In the genomic region with DNA sequence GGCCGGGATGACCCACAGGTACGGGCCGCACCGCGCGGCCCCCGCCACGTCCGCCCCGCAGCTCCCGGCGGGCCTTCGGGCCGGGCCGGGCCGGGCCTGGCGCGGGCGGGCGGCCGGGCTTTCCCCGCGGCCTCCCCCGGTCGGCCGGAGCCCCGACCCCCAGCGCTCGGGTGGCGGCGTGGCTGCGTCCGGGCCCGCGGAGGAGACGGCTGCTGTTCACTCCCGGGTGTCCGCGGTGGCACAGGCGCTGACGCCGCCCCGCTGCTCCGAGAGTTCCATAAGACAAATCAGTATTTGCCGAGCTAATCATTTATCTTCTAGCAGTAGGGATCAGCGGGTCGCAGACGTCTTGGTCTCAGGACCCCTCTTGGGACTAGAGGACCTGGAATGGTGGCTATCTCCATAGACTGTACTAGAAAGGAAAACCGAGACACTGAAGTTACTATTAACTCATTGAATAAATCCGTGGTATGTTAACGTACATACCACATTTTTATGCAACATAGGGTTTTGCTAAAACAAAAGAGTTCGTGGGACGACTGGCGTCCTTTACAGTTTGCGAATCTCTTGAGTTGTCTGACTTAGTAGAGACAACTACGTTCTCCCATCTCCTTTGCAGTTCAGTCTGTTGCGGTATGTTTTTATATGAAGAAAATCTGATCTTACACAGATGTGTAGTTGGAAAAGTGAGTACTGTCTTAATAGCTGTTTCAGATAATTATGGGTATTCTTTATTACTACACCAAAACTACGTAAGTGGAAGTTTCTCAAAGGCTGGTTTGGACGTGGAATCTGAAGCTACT, we compare ENCODE assay signal across 8 cellular contexts. TPM values are rescaled to one million over a fixed set of nuclear protein-coding genes. Genes with fewer than 3 reads are reported as not detected.
DNase-seq lines count a peak whose midpoint lies in the region; ATAC-seq and TF ChIP-seq lines count a peak whose summit lies in the region.

No MANE protein-coding gene starts in this region.

- peaks cover 10% of the 10 kb centered on the region for H3K4me1 ChIP-seq in upper lobe of right lung

- H3K27me3 ChIP-seq in AG04450 (ENCODE audit: control insufficient read depth, insufficient read depth, low read length) (no peaks in the 10 kb centered on the region), upper lobe of right lung (no peaks in the 10 kb centered on the region)

- peaks cover 8% of the 10 kb centered on the region for H3K36me3 Mint-ChIP-seq in activated T-helper 2 cell treated with anti-CD3 and anti-CD28 coated beads, Interferon-gamma antibody, Interleukin-2, Interleukin-4, amounts not matched to agents 10 μg/mL and 5 μg/mL and 100 μg/mL, durations not matched to agents 14 hours and 24 hours and 36 hours (ENCODE audit: low read depth)

- no peak for DNase-seq in AG04450 (ENCODE audit: low read depth, low spot score)
- peak; percentile 57 for DNase-seq in NOMO-1 treated with DMSO at 0.1 percent for 48 hours (lab: John Stamatoyannopoulos, UW; ENCODE audit: unreplicated experiment)
- peak; percentile 39 for DNase-seq in activated T-helper 2 cell treated with anti-CD3 and anti-CD28 coated beads, Interferon-gamma antibody, Interleukin-2, Interleukin-4, amounts not matched to agents 10 μg/mL and 5 μg/mL and 100 μg/mL, durations not matched to agents 14 hours and 24 hours and 36 hours (ENCODE audit: low spot score)
- peak; percentile 64 for DNase-seq in germinal center (ENCODE audit: low spot score)
- DNase-seq in nucleus accumbens (lab: John Stamatoyannopoulos, UW): peak in 32 of 56 donors; percentile 8 to 68 (median 38)
- DNase-seq in upper lobe of right lung: no peak

- H3K9me3 Mint-ChIP-seq in activated T-helper 2 cell treated with anti-CD3 and anti-CD28 coated beads, Interferon-gamma antibody, Interleukin-2, Interleukin-4, amounts not matched to agents 10 μg/mL and 5 μg/mL and 100 μg/mL, durations not matched to agents 14 hours and 24 hours and 36 hours: no peaks in the 10 kb centered on the region

- no peaks in the 10 kb centered on the region for H3K36me3 ChIP-seq in upper lobe of right lung

- POLR2A ChIA-PET in AG04450 (lab: Yijun Ruan, JAX): interaction anchor here (0.6 to 3.3 kb wide), 10 partner anchors 15 to 318 kb away, joined by 3 to 13 read pairs (median 4); no protein-coding TSS in a partner anchor

- H3K4me1 Mint-ChIP-seq in activated T-helper 2 cell treated with anti-CD3 and anti-CD28 coated beads, Interferon-gamma antibody, Interleukin-2, Interleukin-4, amounts not matched to agents 10 μg/mL and 5 μg/mL and 100 μg/mL, durations not matched to agents 14 hours and 24 hours and 36 hours (ENCODE audit: low read depth): peaks cover 52% of the 10 kb centered on the region

- TF ChIP-seq CTCF in AG04450 (IDR thresholded peaks at IDR 0.05; ENCODE audit: low read depth, low read length) (no peak), upper lobe of right lung (IDR thresholded peaks at IDR 0.05) (no peak)

- no peaks in the 10 kb centered on the region for H3K27me3 Mint-ChIP-seq in activated T-helper 2 cell treated with anti-CD3 and anti-CD28 coated beads, Interferon-gamma antibody, Interleukin-2, Interleukin-4, amounts not matched to agents 10 μg/mL and 5 μg/mL and 100 μg/mL, durations not matched to agents 14 hours and 24 hours and 36 hours (ENCODE audit: low read depth)

- CTCF ChIA-PET in AG04450 (lab: Charles Lee): interaction anchor here (0.7 to 2.7 kb wide), 4 partner anchors 46 to 102 kb away, joined by 3 to 17 read pairs (median 4); no protein-coding TSS in a partner anchor

- H3K4me3 Mint-ChIP-seq in activated T-helper 2 cell treated with anti-CD3 and anti-CD28 coated beads, Interferon-gamma antibody, Interleukin-2, Interleukin-4, amounts not matched to agents 10 μg/mL and 5 μg/mL and 100 μg/mL, durations not matched to agents 14 hours and 24 hours and 36 hours (ENCODE audit: low read depth): peak overlapping the region; percentile 92

- intact Hi-C loops in activated T-helper 2 cell treated with anti-CD3 and anti-CD28 coated beads, Interferon-gamma antibody, Interleukin-2, Interleukin-4, amounts not matched to agents 10 μg/mL and 5 μg/mL and 100 μg/mL, durations not matched to agents 14 hours and 24 hours and 36 hours (cut with micrococcal nuclease): loop anchor here (1.0 to 5.0 kb wide), 5 partner anchors 48 to 1078 kb away; partner anchors contain the start of genes GCC2, RANBP2, SEPTIN10 and SOWAHC
- intact Hi-C loops in upper lobe of right lung (cut with DNase I): no loop called here

- H3K9me3 ChIP-seq in AG04450 (ENCODE audit: control insufficient read depth, insufficient read depth, low read length) (no peaks in the 10 kb centered on the region), upper lobe of right lung (no peaks in the 10 kb centered on the region)

- ATAC-seq in GM18858 (IDR thresholded peaks at IDR 0.05; ENCODE audit: unreplicated experiment) (peak; percentile 26), HG03066 (IDR thresholded peaks at IDR 0.05; ENCODE audit: low read depth, unreplicated experiment) (peak; percentile 35), upper lobe of right lung (no peak)

- H3K4me3 ChIP-seq in AG04450 (ENCODE audit: low read depth, low read length): peak overlapping the region; percentile 78
- H3K4me3 ChIP-seq in upper lobe of right lung: peak overlapping the region; percentile 79

- H3K27ac ChIP-seq in AG04450 (ENCODE audit: low read depth, low read length): peak overlapping the region; percentile 62
- H3K27ac ChIP-seq in upper lobe of right lung: peak overlapping the region; percentile 94

- H3K27ac Mint-ChIP-seq in activated T-helper 2 cell treated with anti-CD3 and anti-CD28 coated beads, Interferon-gamma antibody, Interleukin-2, Interleukin-4, amounts not matched to agents 10 μg/mL and 5 μg/mL and 100 μg/mL, durations not matched to agents 14 hours and 24 hours and 36 hours: peak overlapping the region; percentile 85

RNA-seq across cellular contexts. Expression of gene LIMS1, which starts 0.5 kb away (rescaled TPM):
- 87.3 and 95.0 TPM in 2 replicates for polyA plus RNA-seq in AG04450 (2011; rRNA removed)
- polyA minus RNA-seq in AG04450 (2011; rRNA and poly(A)+ RNA removed): 108 and 116 TPM in 2 replicates
- 48.4 and 49.1 TPM in 2 replicates for total RNA-seq in activated T-helper 2 cell treated with anti-CD3 and anti-CD28 coated beads, Interferon-gamma antibody, Interleukin-2, Interleukin-4, amounts not matched to agents 10 μg/mL and 5 μg/mL and 100 μg/mL, durations not matched to agents 14 hours and 24 hours and 36 hours
- 97.6 TPM for total RNA-seq in upper lobe of right lung

Comparison
In these comparisons a context has a peak if more than half of its experiments do, and no peak if none do; other contexts are left out.
1. DNase-seq: peak in NOMO-1 treated with DMSO at 0.1 percent for 48 hours (single experiment), activated T-helper 2 cell treated with anti-CD3 and anti-CD28 coated beads, Interferon-gamma antibody, Interleukin-2, Interleukin-4, amounts not matched to agents 10 μg/mL and 5 μg/mL and 100 μg/mL, durations not matched to agents 14 hours and 24 hours and 36 hours (single experiment), germinal center (single experiment) and nucleus accumbens (32 of 56); none in AG04450 (single experiment) and upper lobe of right lung (single experiment).